18 cellular contexts compared by ENCODE assay signal in genomic region chr17:31731119-31731518, GRCh38.
"Had no signal": no experiment of that assay in that cellular context is flagged by ENCODE, and none has a peak within 500 bp of the region (broad histone marks: within the 10 kb centered on the region; RNA-seq: fewer than 3 reads in every experiment).

No MANE protein-coding gene starts in this region.

- H3K4me1 ChIP-seq: upper lobe of left lung, uterus had no signal

- H3K36me3 Mint-ChIP-seq: naive thymus-derived CD8-positive, alpha-beta T cell; stimulated activated naive B cell treated with anti-CD40 and anti-IgM and Interleukin-4, amounts not matched to agents 10 μg/mL and 1 μg/mL and 100 μg/mL, for 72 hours had no signal

- H3K4me3 ChIP-seq: esophagus squamous epithelium, hepatocyte, mucosa of descending colon, sigmoid colon, skin epidermis, upper lobe of left lung, uterus had no signal

- H3K27me3 ChIP-seq: esophagus squamous epithelium, hepatocyte, neutrophil, sigmoid colon, upper lobe of left lung, uterus had no signal

- DNase-seq: dermis blood vessel endothelial cell; esophagus squamous epithelium; foreskin fibroblast; kidney; left cardiac atrium; mucosa of descending colon; naive thymus-derived CD8-positive, alpha-beta T cell; posterior cingulate gyrus; sigmoid colon; stimulated activated CD4-positive, alpha-beta T cell treated with anti-CD3 and anti-CD28 coated beads, Interleukin-2, amount 100 ng/mL, for 24 hours; stimulated activated CD4-positive, alpha-beta T cell treated with anti-CD3 and anti-CD28 coated beads, Interleukin-4, amount 100 ng/mL, for 4 hours; stimulated activated naive B cell treated with anti-CD40 and anti-IgM and Interleukin-4, amounts not matched to agents 10 μg/mL and 1 μg/mL and 100 μg/mL, for 72 hours; stimulated activated naive CD8-positive, alpha-beta T cell treated with anti-CD3 and anti-CD28 coated beads, Interleukin-15, amount 100 ng/mL, for 72 hours; upper lobe of left lung; uterus had no signal

- H3K36me3 ChIP-seq: esophagus squamous epithelium, neutrophil, sigmoid colon, upper lobe of left lung, uterus had no signal

- H3K4me2 ChIP-seq: hepatocyte had no signal

- H3K27ac ChIP-seq: esophagus squamous epithelium, hepatocyte, neutrophil, skin epidermis, upper lobe of left lung, uterus had no signal

- H3K27ac Mint-ChIP-seq: naive thymus-derived CD8-positive, alpha-beta T cell; stimulated activated naive B cell treated with anti-CD40 and anti-IgM and Interleukin-4, amounts not matched to agents 10 μg/mL and 1 μg/mL and 100 μg/mL, for 72 hours; stimulated activated naive CD8-positive, alpha-beta T cell treated with anti-CD3 and anti-CD28 coated beads, Interleukin-15, amount 100 ng/mL, for 72 hours had no signal

- H3K9me3 ChIP-seq: mucosa of descending colon, neutrophil, sigmoid colon, upper lobe of left lung, uterus had no signal

- H3K4me3 Mint-ChIP-seq: naive thymus-derived CD8-positive, alpha-beta T cell; stimulated activated naive B cell treated with anti-CD40 and anti-IgM and Interleukin-4, amounts not matched to agents 10 μg/mL and 1 μg/mL and 100 μg/mL, for 72 hours; stimulated activated naive CD8-positive, alpha-beta T cell treated with anti-CD3 and anti-CD28 coated beads, Interleukin-15, amount 100 ng/mL, for 72 hours had no signal

- H2AFZ ChIP-seq: hepatocyte had no signal

- ATAC-seq: mucosa of descending colon; naive thymus-derived CD8-positive, alpha-beta T cell; stimulated activated naive B cell treated with anti-CD40 and anti-IgM and Interleukin-4, amounts not matched to agents 10 μg/mL and 1 μg/mL and 100 μg/mL, for 72 hours; stimulated activated naive CD8-positive, alpha-beta T cell treated with anti-CD3 and anti-CD28 coated beads, Interleukin-15, amount 100 ng/mL, for 72 hours had no signal

- H3K79me2 ChIP-seq: hepatocyte had no signal

- H3K4me1 Mint-ChIP-seq: naive thymus-derived CD8-positive, alpha-beta T cell; stimulated activated naive B cell treated with anti-CD40 and anti-IgM and Interleukin-4, amounts not matched to agents 10 μg/mL and 1 μg/mL and 100 μg/mL, for 72 hours; stimulated activated naive CD8-positive, alpha-beta T cell treated with anti-CD3 and anti-CD28 coated beads, Interleukin-15, amount 100 ng/mL, for 72 hours had no signal
